32 cellular contexts compared by ENCODE assay signal in the genomic region with DNA sequence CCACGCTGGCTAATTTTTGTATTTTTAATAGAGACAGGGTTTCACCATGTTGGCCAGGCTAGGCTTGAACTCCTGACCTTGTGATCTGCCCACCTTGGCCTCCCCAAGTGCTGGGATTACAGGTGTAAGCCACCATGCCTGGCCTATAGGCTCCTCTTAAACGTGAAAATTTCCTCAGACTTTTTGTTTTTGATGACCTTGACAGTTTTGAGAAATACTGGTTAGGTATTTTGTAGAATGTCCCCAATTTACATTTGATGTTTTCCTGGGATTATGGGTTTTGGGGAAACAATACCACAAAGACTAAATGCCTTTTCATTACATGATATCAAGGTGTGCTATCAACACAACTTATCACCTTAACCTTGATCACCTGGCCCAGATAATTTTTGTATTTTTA. TPM values are rescaled to one million over a fixed set of nuclear protein-coding genes. Genes with fewer than 3 reads are reported as not detected.
"Had no signal": no experiment of that assay in that cellular context is flagged by ENCODE, and none has a peak within 500 bp of the region (broad histone marks: within the 10 kb centered on the region; RNA-seq: fewer than 3 reads in every experiment).

No MANE protein-coding gene starts in this region.

- H3K27ac ChIP-seq: coronary artery, dorsolateral prefrontal cortex, epithelial cell of prostate, esophagus squamous epithelium, gastrocnemius medialis, heart right ventricle, left lung, lower lobe of right lung had no signal

- H3K27ac Mint-ChIP-seq: mesothelial cell of epicardium; naive thymus-derived CD8-positive, alpha-beta T cell had no signal

- H3K36me3 Mint-ChIP-seq: mesothelial cell of epicardium; naive B cell; naive thymus-derived CD8-positive, alpha-beta T cell had no signal

- H3K27me3 Mint-ChIP-seq: naive thymus-derived CD8-positive, alpha-beta T cell had no signal

- H3K36me3 ChIP-seq: esophagus squamous epithelium, gastrocnemius medialis, heart right ventricle, left lung, lower lobe of right lung had no signal

- ATAC-seq: esophagus mucosa; gastrocnemius medialis; heart right ventricle; left cardiac atrium; left lung; left ventricle myocardium superior; lower lobe of right lung; mucosa of descending colon; naive thymus-derived CD8-positive, alpha-beta T cell had no signal

- FAIRE-seq: endothelial cell of umbilical vein, islet of Langerhans, keratinocyte had no signal

- H3K4me3 ChIP-seq: coronary artery, dorsolateral prefrontal cortex, esophagus squamous epithelium, gastrocnemius medialis, heart right ventricle, left lung, lower lobe of right lung, mucosa of descending colon had no signal

- DNase-seq: dermis blood vessel endothelial cell; dorsolateral prefrontal cortex; effector CD4-positive, alpha-beta T cell; effector memory CD4-positive, alpha-beta T cell; erythroblast; esophagus squamous epithelium; foreskin fibroblast; foreskin melanocyte; gastrocnemius medialis; glutamatergic neuron; head of caudate nucleus; heart right ventricle; hippocampal formation; left cardiac atrium; left lung; left ventricle myocardium superior; lower lobe of right lung; mesenchymal stem cell; mucosa of descending colon; naive B cell; naive thymus-derived CD8-positive, alpha-beta T cell had no signal

- H3K4me1 ChIP-seq: esophagus squamous epithelium, gastrocnemius medialis had no signal

- H3K4me3 Mint-ChIP-seq: mesothelial cell of epicardium; naive thymus-derived CD8-positive, alpha-beta T cell had no signal

- H3K9me3 ChIP-seq: esophagus squamous epithelium, gastrocnemius medialis, heart right ventricle, left lung, lower lobe of right lung, mucosa of descending colon had no signal

- H3K9me3 Mint-ChIP-seq: mesothelial cell of epicardium; naive thymus-derived CD8-positive, alpha-beta T cell had no signal

- H3K27me3 ChIP-seq: dorsolateral prefrontal cortex, esophagus squamous epithelium, gastrocnemius medialis, left lung had no signal

RNA-seq across cellular contexts. Expression of gene BCL2A1, which starts 20.7 kb away (rescaled TPM):
- total RNA-seq: dermis blood vessel endothelial cell, endothelial cell of umbilical vein, esophagus mucosa, glomerular endothelial cell, kidney epithelial cell, lung microvascular endothelial cell, myocyte had no signal
- polyA plus RNA-seq: endothelial cell of umbilical vein had no signal
